21 cellular contexts compared by ENCODE assay signal in the genomic region with DNA sequence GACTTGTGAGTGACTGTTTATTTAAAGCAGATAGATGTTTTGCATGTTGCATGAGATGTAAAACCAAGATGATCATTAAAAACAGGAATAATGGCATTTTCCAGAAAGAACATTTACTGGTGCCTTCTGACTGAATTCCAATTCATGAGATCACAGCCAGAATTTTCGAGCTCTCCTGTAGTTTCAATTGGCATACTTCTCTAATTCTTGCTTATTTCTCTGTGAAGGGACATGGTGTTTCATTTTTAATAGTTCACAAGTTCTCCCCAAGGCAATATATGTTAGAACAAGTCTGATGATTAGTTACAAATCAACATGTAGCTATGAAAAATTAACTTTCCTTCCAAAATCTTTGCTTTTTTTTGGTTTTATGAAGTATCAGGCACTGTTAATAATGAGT.
"Had no signal": no experiment of that assay in that cellular context is flagged by ENCODE, and none has a peak within 500 bp of the region (broad histone marks: within the 10 kb centered on the region; RNA-seq: fewer than 3 reads in every experiment).

No MANE protein-coding gene starts in this region.

- H3K4me1 ChIP-seq: pancreas, right lobe of liver, suprapubic skin had no signal

- FAIRE-seq: endothelial cell of umbilical vein, keratinocyte, pancreas, small intestine had no signal

- H3K27me3 ChIP-seq: esophagus muscularis mucosa, pancreas, right lobe of liver, suprapubic skin, tibial artery had no signal

- H3K27ac ChIP-seq: coronary artery, esophagus muscularis mucosa, pancreas, right lobe of liver had no signal

- H3K4me3 ChIP-seq: coronary artery, esophagus muscularis mucosa, lung, pancreas, right lobe of liver, suprapubic skin, tibial artery had no signal

- H3K9me3 ChIP-seq: esophagus muscularis mucosa, pancreas, right lobe of liver, suprapubic skin, tibial artery had no signal

- H3K36me3 ChIP-seq: esophagus muscularis mucosa, pancreas, right lobe of liver, suprapubic skin, tibial artery had no signal

- DNase-seq: dermis blood vessel endothelial cell; effector memory CD4-positive, alpha-beta T cell; foreskin melanocyte; hypothalamus; natural killer cell; occipital lobe; pancreas; right lobe of liver; small intestine; stimulated activated CD4-positive, alpha-beta T cell treated with anti-CD3 and anti-CD28 coated beads, Interleukin-15, amount 100 ng/mL, for 24 hours; stimulated activated CD4-positive, alpha-beta T cell treated with anti-CD3 and anti-CD28 coated beads, Interleukin-2, amount 100 ng/mL, for 48 hours; stimulated activated CD8-positive, alpha-beta memory T cell treated with anti-CD3 and anti-CD28 coated beads, Interleukin-4, amount 100 ng/mL, for 48 hours; stimulated activated naive CD4-positive, alpha-beta T cell; stimulated activated naive CD8-positive, alpha-beta T cell treated with anti-CD3 and anti-CD28 coated beads, Interleukin-15, amount 100 ng/mL, for 72 hours; tibial artery had no signal
